ENCODE assay signal across 18 cellular contexts in the genomic region with DNA sequence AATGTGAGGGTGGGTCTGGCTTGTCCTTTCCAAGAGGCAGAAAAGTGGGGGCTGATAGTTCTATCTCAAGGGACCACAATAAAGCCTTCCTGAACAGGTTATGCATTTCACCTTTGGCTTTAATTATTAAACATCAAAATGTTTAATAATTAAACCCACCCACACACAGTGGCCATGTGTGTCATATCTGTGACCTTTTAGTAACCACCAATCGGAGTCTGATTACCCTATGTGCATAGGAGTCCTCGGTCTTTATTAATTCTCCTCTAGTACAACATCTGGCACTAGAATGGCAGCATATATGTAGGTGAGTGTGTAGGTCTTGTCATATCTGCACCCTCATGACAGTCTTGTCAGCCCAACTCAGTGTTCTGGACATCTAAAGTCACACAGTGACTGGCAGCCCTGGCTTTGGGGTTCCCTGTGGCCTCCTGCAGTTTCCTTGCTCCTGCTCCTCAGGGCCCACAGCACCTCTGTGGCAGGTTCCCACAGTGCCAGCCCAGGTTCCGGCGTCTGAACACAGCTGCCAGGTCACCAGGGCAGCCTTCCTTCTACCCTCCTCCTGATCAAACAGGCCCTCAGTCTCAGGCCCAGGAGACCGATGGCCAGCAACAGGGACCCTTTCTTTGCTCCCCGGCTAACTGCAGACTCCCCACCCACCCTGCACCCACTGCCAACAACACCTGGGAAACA.
DNase-seq lines count a peak whose midpoint lies in the region; ATAC-seq, FAIRE-seq and TF ChIP-seq lines count a peak whose summit lies in the region.
"Had no signal": no experiment of that assay in that cellular context is flagged by ENCODE, and none has a peak within 500 bp of the region (broad histone marks: within the 10 kb centered on the region; RNA-seq: fewer than 3 reads in every experiment).

No MANE protein-coding gene starts in this region.

- H3K4me2 ChIP-seq in BLaER1 (0 out of 2 replicates have a peak overlapping the region, but pooled peaks have one; percentile 38), IMR-90 (ENCODE audit: low read depth, low read length) (no peak overlapping the region)

- dilution Hi-C loops in IMR-90 (cut with HindIII; ENCODE audit: low sequenced_read_pairs, unreplicated experiment): no loop called here

- H2AK5ac ChIP-seq in IMR-90 (ENCODE audit: low read depth, low read length): peak overlapping the region; percentile 71

- CTCF ChIA-PET in IMR-90 (lab: Yijun Ruan, JAX) (no interaction called here), MCF 10A (lab: Yijun Ruan, JAX) (no interaction called here)
- CTCF ChIA-PET in activated CD8-positive, alpha-beta memory T cell treated with anti-CD3 and anti-CD28 coated beads, Interleukin-2, amount 10 ng/mL, durations not matched to agents 7 days and 5 days (lab: Charles Lee): no interaction called here

- no peak for FAIRE-seq in pancreas (lab: Jason Lieb, UNC)
- FAIRE-seq: D721Med, G401.6, GM12891 had no signal

- H3K27me3 ChIP-seq in BLaER1 (no peaks in the 10 kb centered on the region), IMR-90 (ENCODE audit: control insufficient read depth, insufficient read depth, low read length) (no peaks in the 10 kb centered on the region), pancreas (no peaks in the 10 kb centered on the region)

- 0 out of 2 replicates have a peak overlapping the region, but pooled peaks have one; percentile 19 for H2BK120ac ChIP-seq in IMR-90 (ENCODE audit: low read depth, low read length)

- no peak for TF ChIP-seq RAD21 in IMR-90 (IDR thresholded peaks at IDR 0.05; ENCODE audit: low read length)

- peaks cover 76% of the 10 kb centered on the region for H3K4me1 ChIP-seq in BLaER1
- peaks cover 32% of the 10 kb centered on the region for H3K4me1 ChIP-seq in IMR-90 (ENCODE audit: control insufficient read depth, insufficient read depth, low read length)
- peaks cover 10 to 19% (median 15%) of the 10 kb centered on the region in 3 donors for H3K4me1 ChIP-seq in pancreas

- H3K27ac ChIP-seq in BLaER1: peak overlapping the region; percentile 12; the same call in 1 of the 2 replicates
- H3K27ac ChIP-seq in IMR-90 (ENCODE audit: insufficient read depth, low read length): peak overlapping the region; percentile 59; the same call in 1 of the 2 replicates
- H3K27ac ChIP-seq in pancreas: peak overlapping the region in 2 of 4 donors; percentile 5 to 44

- no TSS peak for BruUV-seq in IMR-90 (replicated peaks; lab: Mats Ljungman, UMichigan)
- BruUV-seq in MCF 10A (replicated peaks; lab: Mats Ljungman, UMichigan): no TSS peak

- no peak overlapping the region for H2AK9ac ChIP-seq in IMR-90 (replicated peaks; ENCODE audit: low read depth, low read length, poor library complexity)

- no peak overlapping the region for H3K4me3 Mint-ChIP-seq in MCF 10A (ENCODE audit: unreplicated experiment)
- H3K4me3 Mint-ChIP-seq in activated CD8-positive, alpha-beta memory T cell treated with anti-CD3 and anti-CD28 coated beads, Interleukin-2, amount 10 ng/mL, durations not matched to agents 7 days and 5 days: no peak overlapping the region
- H3K4me3 Mint-ChIP-seq: CD4-positive, alpha-beta T cell; H9 had no signal

- in situ Hi-C loops in IMR-90 (cut with MboI; ENCODE audit: low sequenced_read_pairs): no loop called here

- H3K18ac ChIP-seq in IMR-90 (ENCODE audit: low read depth, low read length): peak overlapping the region; percentile 9; the same call in 1 of the 2 replicates

- peaks cover 20% of the 10 kb centered on the region for H3K4me1 Mint-ChIP-seq in MCF 10A (ENCODE audit: insufficient read depth, unreplicated experiment)
- peaks cover 8% of the 10 kb centered on the region for H3K4me1 Mint-ChIP-seq in activated CD8-positive, alpha-beta memory T cell treated with anti-CD3 and anti-CD28 coated beads, Interleukin-2, amount 10 ng/mL, durations not matched to agents 7 days and 5 days

- no peak overlapping the region for H3K56ac ChIP-seq in IMR-90 (ENCODE audit: extremely low read depth, insufficient read depth, low read length)

- no peak overlapping the region for H3K4me3 ChIP-seq in BLaER1
- H3K4me3 ChIP-seq in IMR-90 (ENCODE audit: insufficient read depth, low read depth, low read length): no peak overlapping the region
- no peak overlapping the region for H3K4me3 ChIP-seq in pancreas

- H4K20me1 ChIP-seq in BLaER1 (peaks cover 100% of the 10 kb centered on the region), IMR-90 (ENCODE audit: insufficient read depth, low read length) (no peaks in the 10 kb centered on the region)

- POLR2A ChIA-PET in IMR-90 (lab: Charles Lee; ENCODE audit: unreplicated experiment): no interaction called here
- POLR2A ChIA-PET in MCF 10A (lab: Yijun Ruan, JAX): no interaction called here

- H2BK15ac ChIP-seq in IMR-90 (ENCODE audit: low read depth, low read length): peak overlapping the region; percentile 43; the same call in 1 of the 3 replicates

- H2BK5ac ChIP-seq in IMR-90 (ENCODE audit: low read depth, low read length, poor library complexity, severe bottlenecking): peak overlapping the region; percentile 32

- H3K14ac ChIP-seq in IMR-90 (replicated peaks; ENCODE audit: low read depth, low read length): no peak overlapping the region

- H3K9me3 ChIP-seq in BLaER1 (no peaks in the 10 kb centered on the region), IMR-90 (ENCODE audit: control insufficient read depth, insufficient read depth, low read length) (no peaks in the 10 kb centered on the region), pancreas (no peaks in the 10 kb centered on the region)

- no peaks in the 10 kb centered on the region for H3K36me3 Mint-ChIP-seq in MCF 10A (ENCODE audit: insufficient read depth, unreplicated experiment)
- no peaks in the 10 kb centered on the region for H3K36me3 Mint-ChIP-seq in activated CD8-positive, alpha-beta memory T cell treated with anti-CD3 and anti-CD28 coated beads, Interleukin-2, amount 10 ng/mL, durations not matched to agents 7 days and 5 days

- TF ChIP-seq CTCF in IMR-90 (conservative IDR thresholded peaks at IDR 0.05; ENCODE audit: low read depth, low read length): no peak
- no peak for TF ChIP-seq CTCF in pancreas (IDR thresholded peaks at IDR 0.05)
- TF ChIP-seq CTCF in MCF 10A (IDR thresholded peaks at IDR 0.05; ENCODE audit: unreplicated experiment): no peak

- no peaks in the 10 kb centered on the region for H3K27me3 Mint-ChIP-seq in MCF 10A (ENCODE audit: insufficient read depth, unreplicated experiment)
- peaks cover 3% of the 10 kb centered on the region for H3K27me3 Mint-ChIP-seq in activated CD8-positive, alpha-beta memory T cell treated with anti-CD3 and anti-CD28 coated beads, Interleukin-2, amount 10 ng/mL, durations not matched to agents 7 days and 5 days
- H3K27me3 Mint-ChIP-seq: CD4-positive, alpha-beta T cell had no signal

- H3K79me1 ChIP-seq in IMR-90 (ENCODE audit: low read depth in 1 of 2, low read length in 2 of 2): peaks cover 37 to 78% of the 10 kb centered on the region in 2 experiments

- H3K36me3 ChIP-seq in BLaER1 (peaks cover 98% of the 10 kb centered on the region), IMR-90 (ENCODE audit: control insufficient read depth, insufficient read depth, low read length) (peaks cover 46% of the 10 kb centered on the region), pancreas (no peaks in the 10 kb centered on the region)

- TF ChIP-seq POLR2A in IMR-90 (IDR thresholded peaks at IDR 0.05; ENCODE audit: low read depth, low read length): no peak

- ATAC-seq in IMR-90 (ENCODE audit: low read depth): no peak
- peak; percentile 70 to 85 (median 80) for ATAC-seq in pancreas
- ATAC-seq in HG02970 (IDR thresholded peaks at IDR 0.05; ENCODE audit: low FRiP score, unreplicated experiment): no peak
- no peak for ATAC-seq in activated CD8-positive, alpha-beta memory T cell treated with anti-CD3 and anti-CD28 coated beads, Interleukin-2, amount 10 ng/mL, durations not matched to agents 7 days and 5 days

- H3K23ac ChIP-seq in IMR-90 (ENCODE audit: low read depth, low read length): peak overlapping the region; percentile 43; the same call in 1 of the 2 replicates

- H3K9me1 ChIP-seq in IMR-90 (ENCODE audit: insufficient read depth, low read length): peaks cover 44% of the 10 kb centered on the region

- H2BK20ac ChIP-seq in IMR-90 (ENCODE audit: low read depth, low read length): peak overlapping the region; percentile 46; the same call in 1 of the 2 replicates

- peak overlapping the region; percentile 40 for H4K91ac ChIP-seq in IMR-90 (ENCODE audit: insufficient read depth, low read depth, low read length)

- WGBS in IMR-90 (ENCODE audit: extremely low coverage in 2 of 2, insufficient read length in 1 of 2), 2 experiments: 100% methylated on average over 1 of the region's 6 CpGs; no CpG with 5 or more reads in 1 of the 2 experiments
- WGBS in pancreas, 2 donors: 31 to 32% methylated on average over 6 of the region's 6 CpGs

- peak overlapping the region; percentile 83 for H3K4ac ChIP-seq in IMR-90 (ENCODE audit: low read depth, low read length)

- no peaks in the 10 kb centered on the region for H3K9me3 Mint-ChIP-seq in MCF 10A (ENCODE audit: unreplicated experiment)
- H3K9me3 Mint-ChIP-seq in activated CD8-positive, alpha-beta memory T cell treated with anti-CD3 and anti-CD28 coated beads, Interleukin-2, amount 10 ng/mL, durations not matched to agents 7 days and 5 days (ENCODE audit: low read depth): no peaks in the 10 kb centered on the region
- H3K9me3 Mint-ChIP-seq: CD4-positive, alpha-beta T cell; H9 had no signal

- intact Hi-C loops in IMR-90 (cut with micrococcal nuclease): loop anchor here (10.0 kb wide), 2 partner anchors 151 to 249 kb away; no protein-coding TSS in a partner anchor
- intact Hi-C loops in pancreas (cut with DNase I): no loop called here
- intact Hi-C loops in MCF 10A (cut with micrococcal nuclease): no loop called here

- peak overlapping the region; percentile 8 to 50; a peak in 3 of 4 replicates for H4K8ac ChIP-seq in IMR-90 (ENCODE audit: low read depth in 2 of 2, low read length in 2 of 2)

- no peak overlapping the region for H3K27ac Mint-ChIP-seq in MCF 10A (ENCODE audit: low read depth, unreplicated experiment)
- H3K27ac Mint-ChIP-seq in activated CD8-positive, alpha-beta memory T cell treated with anti-CD3 and anti-CD28 coated beads, Interleukin-2, amount 10 ng/mL, durations not matched to agents 7 days and 5 days: no peak overlapping the region
- H3K27ac Mint-ChIP-seq: CD4-positive, alpha-beta T cell had no signal

- H3K9ac ChIP-seq in BLaER1: no peak overlapping the region
- H3K9ac ChIP-seq in IMR-90 (ENCODE audit: low read depth, low read length): no peak overlapping the region

- no peak for DNase-seq in IMR-90
- peak; percentile 69 for DNase-seq in kidney tubule cell (ENCODE audit: low spot score)
- DNase-seq in pancreas: peak in 3 of 6 donors; percentile 57 to 59 (median 59)
- no peak for DNase-seq in MCF 10A (ENCODE audit: unreplicated experiment)
- no peak for DNase-seq in activated CD8-positive, alpha-beta memory T cell treated with anti-CD3 and anti-CD28 coated beads, Interleukin-2, amount 10 ng/mL, durations not matched to agents 7 days and 5 days
- DNase-seq: AML-193; C1 segment of cervical spinal cord; CD4-positive, alpha-beta T cell; DMS153; DMS79 treated with DMSO at 0.1 percent for 48 hours; EL; GOT3; H9 had no signal

- H2AFZ ChIP-seq in IMR-90 (replicated peaks; ENCODE audit: low read length, poor library complexity): no peak overlapping the region

- peak overlapping the region; percentile 39; the same call in 1 of the 2 replicates for H4K5ac ChIP-seq in IMR-90 (ENCODE audit: low read depth, low read length)

TF ChIP-seq in IMR-90, 13 proteins besides CTCF, POLR2A, EP300 and RAD21 (continues in another document):
- TF ChIP-seq BHLHE40 (IDR thresholded peaks at IDR 0.05; ENCODE audit: low read depth, low read length): no peak

Comparison
In these comparisons a context has a peak if more than half of its experiments do, and no peak if none do; other contexts are left out.
1. ATAC-seq: peak in pancreas (4 of 4); none in IMR-90 (single experiment), HG02970 (single experiment) and activated CD8-positive, alpha-beta memory T cell treated with anti-CD3 and anti-CD28 coated beads, Interleukin-2, amount 10 ng/mL, durations not matched to agents 7 days and 5 days (single experiment).